In the genomic region with DNA sequence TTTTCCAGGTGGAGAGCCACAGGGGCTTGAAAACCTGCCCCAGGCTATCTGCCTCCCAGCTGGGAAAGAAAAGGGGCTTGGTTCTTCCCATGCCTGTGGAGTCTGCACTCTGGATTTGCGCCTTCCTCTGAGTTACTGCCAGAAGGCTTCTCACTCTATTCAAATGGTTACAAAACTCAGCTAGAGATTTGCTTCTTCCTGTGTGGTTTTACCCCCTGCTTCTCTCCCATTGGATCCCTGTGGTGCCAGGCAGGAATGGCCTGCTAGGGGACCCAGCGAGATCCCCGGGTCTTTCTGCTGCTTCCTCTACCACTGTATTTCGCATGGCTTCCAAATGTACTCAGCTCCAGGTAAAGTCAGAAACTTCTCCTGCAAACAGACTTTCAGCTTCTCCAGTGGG, we compare ENCODE assay signal across 1 cellular context.
TF ChIP-seq lines count a peak whose summit lies in the region.

No MANE protein-coding gene starts in this region.

TF ChIP-seq in WTC11, 78 proteins besides CTCF, POLR2A, EP300 and RAD21:
- TF ChIP-seq ZNF423 (CRISPR knock-in tag; IDR thresholded peaks at IDR 0.05) (peak; percentile 96), ESRRA (CRISPR knock-in tag; IDR thresholded peaks at IDR 0.05; ENCODE audit: borderline replicate concordance) (no peak)
